Comparison of ENCODE assay signal across 14 cellular contexts in genomic region chr2:26655120-26655519, GRCh38. TPM values are rescaled to one million over a fixed set of nuclear protein-coding genes. Genes with fewer than 3 reads are reported as not detected.
"Had no signal": no experiment of that assay in that cellular context is flagged by ENCODE, and none has a peak within 500 bp of the region (broad histone marks: within the 10 kb centered on the region; RNA-seq: fewer than 3 reads in every experiment).

No MANE protein-coding gene starts in this region.

RNA-seq across cellular contexts. Expression of gene CIB4, which starts 14.0 kb away (rescaled TPM):
- total RNA-seq: activated CD4-positive, alpha-beta memory T cell treated with anti-CD3 and anti-CD28 coated beads, Interleukin-2, amount 10 ng/mL, durations not matched to agents 7 days and 5 days; activated CD4-positive, alpha-beta T cell treated with anti-CD3 and anti-CD28 coated beads for 36 hours; activated CD4-positive, alpha-beta T cell treated with anti-CD3 and anti-CD28 coated beads, Interleukin-2, amount 10 ng/mL, durations not matched to agents 7 days and 5 days; activated CD8-positive, alpha-beta memory T cell treated with anti-CD3 and anti-CD28 coated beads, Interleukin-2, amount 10 ng/mL, durations not matched to agents 7 days and 5 days; activated CD8-positive, alpha-beta T cell treated with anti-CD3 and anti-CD28 coated beads, Interleukin-2, amount 10 ng/mL, durations not matched to agents 7 days and 5 days; activated naive CD8-positive, alpha-beta T cell treated with anti-CD3 and anti-CD28 coated beads, Interleukin-2, amount 10 ng/mL, durations not matched to agents 7 days and 5 days; activated T-helper 2 cell treated with anti-CD3 and anti-CD28 coated beads, Interferon-gamma antibody, Interleukin-2, Interleukin-4, amounts not matched to agents 10 μg/mL and 5 μg/mL and 100 μg/mL, durations not matched to agents 14 hours and 24 hours and 36 hours; ascending aorta; bronchial epithelial cell; cardiac muscle cell; chondrocyte; T-helper 17 cell; T-helper 2 cell treated with Interferon-gamma antibody and Interleukin-4, amounts not matched to agents 100 ng/mL and 5 ng/mL, for 36 hours; WTC11 had no signal
- polyA plus RNA-seq: cardiac muscle cell had no signal

RNA-seq across cellular contexts. Expression of gene KCNK3, which starts 37.4 kb away (rescaled TPM):
- total RNA-seq: activated CD4-positive, alpha-beta memory T cell treated with anti-CD3 and anti-CD28 coated beads, Interleukin-2, amount 10 ng/mL, durations not matched to agents 7 days and 5 days; activated CD4-positive, alpha-beta T cell treated with anti-CD3 and anti-CD28 coated beads for 36 hours; activated CD4-positive, alpha-beta T cell treated with anti-CD3 and anti-CD28 coated beads, Interleukin-2, amount 10 ng/mL, durations not matched to agents 7 days and 5 days; activated CD8-positive, alpha-beta memory T cell treated with anti-CD3 and anti-CD28 coated beads, Interleukin-2, amount 10 ng/mL, durations not matched to agents 7 days and 5 days; activated CD8-positive, alpha-beta T cell treated with anti-CD3 and anti-CD28 coated beads, Interleukin-2, amount 10 ng/mL, durations not matched to agents 7 days and 5 days; activated naive CD8-positive, alpha-beta T cell treated with anti-CD3 and anti-CD28 coated beads, Interleukin-2, amount 10 ng/mL, durations not matched to agents 7 days and 5 days; activated T-helper 2 cell treated with anti-CD3 and anti-CD28 coated beads, Interferon-gamma antibody, Interleukin-2, Interleukin-4, amounts not matched to agents 10 μg/mL and 5 μg/mL and 100 μg/mL, durations not matched to agents 14 hours and 24 hours and 36 hours; bronchial epithelial cell; T-helper 17 cell; T-helper 2 cell treated with Interferon-gamma antibody and Interleukin-4, amounts not matched to agents 100 ng/mL and 5 ng/mL, for 36 hours had no signal
